Comparison of ENCODE assay signal across 7 cellular contexts in the genomic region with DNA sequence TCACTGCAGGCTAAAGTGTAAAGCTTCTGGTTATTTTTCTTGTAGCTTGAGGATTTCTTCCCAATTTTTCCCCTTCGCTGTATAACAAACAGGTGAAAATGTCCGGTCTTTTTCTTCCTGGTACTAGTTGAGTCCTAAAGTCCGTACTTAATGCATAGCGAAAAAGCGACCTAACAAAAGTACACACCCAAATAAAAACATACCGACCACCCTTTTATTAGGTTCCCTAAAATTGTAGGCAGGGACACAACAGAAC. TPM values are rescaled to one million over a fixed set of nuclear protein-coding genes. Genes with fewer than 3 reads are reported as not detected.
A peak's percentile ranks its signal among the peaks of the same experiment; 100 is the strongest.
DNase-seq lines count a peak whose midpoint lies in the region; TF ChIP-seq lines count a peak whose summit lies in the region.

No MANE protein-coding gene starts in this region.

- peaks cover 43% of the 10 kb centered on the region for H3K4me1 Mint-ChIP-seq in activated T-helper 2 cell treated with anti-CD3 and anti-CD28 coated beads, Interferon-gamma antibody, Interleukin-2, Interleukin-4, amounts not matched to agents 10 μg/mL and 5 μg/mL and 100 μg/mL, durations not matched to agents 14 hours and 24 hours and 36 hours (ENCODE audit: low read depth)

- TF ChIP-seq CTCF in HL-60 (IDR thresholded peaks at IDR 0.05; ENCODE audit: insufficient read depth, low read length) (no peak), stomach (IDR thresholded peaks at IDR 0.05) (no peak)

- no peaks in the 10 kb centered on the region for H3K27me3 ChIP-seq in HL-60 (ENCODE audit: insufficient read depth, poor library complexity, severe bottlenecking)
- H3K27me3 ChIP-seq in iPS-20b (ENCODE audit: insufficient read depth, low read length) = no peaks in the 10 kb centered on the region
- no peaks in the 10 kb centered on the region for H3K27me3 ChIP-seq in stomach

- no peaks in the 10 kb centered on the region for H3K9me3 Mint-ChIP-seq in activated T-helper 2 cell treated with anti-CD3 and anti-CD28 coated beads, Interferon-gamma antibody, Interleukin-2, Interleukin-4, amounts not matched to agents 10 μg/mL and 5 μg/mL and 100 μg/mL, durations not matched to agents 14 hours and 24 hours and 36 hours

- peak overlapping the region; percentile 99 for H3K9ac ChIP-seq in iPS-20b (ENCODE audit: low read depth, low read length)

- no peaks in the 10 kb centered on the region for H3K27me3 Mint-ChIP-seq in activated T-helper 2 cell treated with anti-CD3 and anti-CD28 coated beads, Interferon-gamma antibody, Interleukin-2, Interleukin-4, amounts not matched to agents 10 μg/mL and 5 μg/mL and 100 μg/mL, durations not matched to agents 14 hours and 24 hours and 36 hours (ENCODE audit: low read depth)

- H3K4me3 ChIP-seq in HL-60 (replicated peaks; ENCODE audit: insufficient read depth, low read length) (peak overlapping the region; percentile 87), iPS-20b (ENCODE audit: low read length) (peak overlapping the region; percentile 99), stomach (peak overlapping the region; percentile 76 to 97 (median 87))

- DNase-seq in HL-60 (ENCODE audit: low read depth in 1 of 2, low spot score in 1 of 2) (no peak), stomach (no peak), NCI-H1105 treated with DMSO at 0.1 percent for 48 hours (lab: John Stamatoyannopoulos, UW) (no peak), nucleus accumbens (lab: John Stamatoyannopoulos, UW) (no peak), HuH-7.5 (ENCODE audit: low spot score) (no peak)
- no peak for DNase-seq in activated T-helper 2 cell treated with anti-CD3 and anti-CD28 coated beads, Interferon-gamma antibody, Interleukin-2, Interleukin-4, amounts not matched to agents 10 μg/mL and 5 μg/mL and 100 μg/mL, durations not matched to agents 14 hours and 24 hours and 36 hours (ENCODE audit: low spot score)

- intact Hi-C loops in activated T-helper 2 cell treated with anti-CD3 and anti-CD28 coated beads, Interferon-gamma antibody, Interleukin-2, Interleukin-4, amounts not matched to agents 10 μg/mL and 5 μg/mL and 100 μg/mL, durations not matched to agents 14 hours and 24 hours and 36 hours (cut with micrococcal nuclease) = loop anchor here (1.0 to 10.0 kb wide), 8 partner anchors 22 to 1997 kb away; a partner anchor contains a TSS
- intact Hi-C loops in stomach (cut with DNase I; ENCODE audit: low total_unique reads) = no loop called here

- no peaks in the 10 kb centered on the region for H3K9me3 ChIP-seq in iPS-20b (ENCODE audit: insufficient read depth, low read depth, low read length)
- H3K9me3 ChIP-seq in stomach = no peaks in the 10 kb centered on the region

- WGBS in stomach, 5 donors = 0 to 1% (median 1%) methylated on average over 6 of the region's 6 CpGs

- peak overlapping the region; percentile 94 for H3K27ac Mint-ChIP-seq in activated T-helper 2 cell treated with anti-CD3 and anti-CD28 coated beads, Interferon-gamma antibody, Interleukin-2, Interleukin-4, amounts not matched to agents 10 μg/mL and 5 μg/mL and 100 μg/mL, durations not matched to agents 14 hours and 24 hours and 36 hours

- TF ChIP-seq EP300 in stomach (IDR thresholded peaks at IDR 0.05) = no peak

- TF ChIP-seq POLR2A in stomach (IDR thresholded peaks at IDR 0.05) = peak in 1 of 4 donors; percentile 26

- peaks cover 33% of the 10 kb centered on the region for H3K36me3 Mint-ChIP-seq in activated T-helper 2 cell treated with anti-CD3 and anti-CD28 coated beads, Interferon-gamma antibody, Interleukin-2, Interleukin-4, amounts not matched to agents 10 μg/mL and 5 μg/mL and 100 μg/mL, durations not matched to agents 14 hours and 24 hours and 36 hours (ENCODE audit: low read depth)

- peak overlapping the region; percentile 97 for H3K4me3 Mint-ChIP-seq in activated T-helper 2 cell treated with anti-CD3 and anti-CD28 coated beads, Interferon-gamma antibody, Interleukin-2, Interleukin-4, amounts not matched to agents 10 μg/mL and 5 μg/mL and 100 μg/mL, durations not matched to agents 14 hours and 24 hours and 36 hours (ENCODE audit: low read depth)

- H3K36me3 ChIP-seq in iPS-20b (ENCODE audit: insufficient read depth, low read depth, low read length) (peaks cover 43% of the 10 kb centered on the region), stomach (peaks cover 9 to 33% (median 29%) of the 10 kb centered on the region in 4 donors)

- H3K27ac ChIP-seq in HL-60 (replicated peaks) (peak overlapping the region; percentile 98), iPS-20b (ENCODE audit: low read length) (peak overlapping the region; percentile 93), stomach (peak overlapping the region; percentile 90 to 99 (median 95))

- H3K4me1 ChIP-seq in iPS-20b (ENCODE audit: insufficient read depth, low read length) (peaks cover 18% of the 10 kb centered on the region), stomach (peaks cover 36 to 58% (median 51%) of the 10 kb centered on the region in 4 donors)

RNA-seq across cellular contexts. Expression of a gene that starts 0.3 kb away (rescaled TPM):
- total RNA-seq in activated T-helper 2 cell treated with anti-CD3 and anti-CD28 coated beads, Interferon-gamma antibody, Interleukin-2, Interleukin-4, amounts not matched to agents 10 μg/mL and 5 μg/mL and 100 μg/mL, durations not matched to agents 14 hours and 24 hours and 36 hours = 40.8 and 43.1 TPM in 2 replicates
- total RNA-seq in stomach = 100 to 1,000 TPM in 1 of 5 donors, 10 to 100 TPM in 3, 1 to 10 TPM in 1; 6.7 to 287 (median 39.7) TPM
- 10 to 100 TPM; 35.8 to 49.6 (median 42.7) TPM for polyA plus RNA-seq in stomach

RNA-seq across cellular contexts. Expression of a gene that starts 0.8 kb away (rescaled TPM):
- total RNA-seq in activated T-helper 2 cell treated with anti-CD3 and anti-CD28 coated beads, Interferon-gamma antibody, Interleukin-2, Interleukin-4, amounts not matched to agents 10 μg/mL and 5 μg/mL and 100 μg/mL, durations not matched to agents 14 hours and 24 hours and 36 hours = 43.1 and 44.9 TPM in 2 replicates
- total RNA-seq in stomach = 10 to 100 TPM; 18.7 to 51.6 (median 44.2) TPM
- 10 to 100 TPM; 12.5 to 23.2 (median 14.0) TPM for polyA plus RNA-seq in stomach

RNA-seq across cellular contexts. Expression of a gene that starts 22.2 kb away (rescaled TPM):
- total RNA-seq in activated T-helper 2 cell treated with anti-CD3 and anti-CD28 coated beads, Interferon-gamma antibody, Interleukin-2, Interleukin-4, amounts not matched to agents 10 μg/mL and 5 μg/mL and 100 μg/mL, durations not matched to agents 14 hours and 24 hours and 36 hours = 16.5 and 18.3 TPM in 2 replicates
- total RNA-seq in stomach = 10 to 100 TPM in 2 of 5 donors, 1 to 10 TPM in 3; 4.2 to 15.4 (median 7.0) TPM
- 1 to 10 TPM; 5.7 to 8.4 (median 7.5) TPM for polyA plus RNA-seq in stomach
